Comparison of ENCODE assay signal across 13 cellular contexts in the genomic region with DNA sequence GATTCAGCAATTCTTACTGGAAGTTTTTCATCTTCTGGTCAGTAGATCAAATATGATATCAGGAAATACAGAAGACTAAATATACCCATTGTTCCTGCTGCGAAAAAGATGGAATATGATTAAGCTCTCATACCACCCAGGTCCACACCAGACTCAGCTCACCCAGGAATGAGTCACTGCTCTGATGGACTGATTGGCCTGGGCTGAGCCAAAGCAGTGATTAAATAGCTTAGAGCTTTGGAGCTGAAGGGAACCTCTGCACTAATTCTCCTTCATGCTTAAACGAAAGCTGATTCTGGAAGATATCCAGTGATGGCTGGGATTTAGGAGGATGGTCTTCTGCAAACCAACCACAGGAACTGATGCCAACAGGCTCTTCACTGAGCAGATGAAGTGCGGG.
DNase-seq lines count a peak whose midpoint lies in the region; ATAC-seq, FAIRE-seq and TF ChIP-seq lines count a peak whose summit lies in the region.
"Had no signal": no experiment of that assay in that cellular context is flagged by ENCODE, and none has a peak within 500 bp of the region (broad histone marks: within the 10 kb centered on the region; RNA-seq: fewer than 3 reads in every experiment).

No MANE protein-coding gene starts in this region.

- DNase-seq in COLO829 (ENCODE audit: low spot score) (peak; percentile 5), HTR-8/SVneo (ENCODE audit: insufficient read length, low spot score) (peak; percentile 53), astrocyte of the hippocampus (ENCODE audit: low read depth, low spot score) (peak; percentile 88), mesenchymal stem cell (peak; percentile 20), GM10248 (ENCODE audit: extremely low spot score) (no peak)
- no peak for DNase-seq in stimulated activated CD4-positive, alpha-beta T cell treated with anti-CD3 and anti-CD28 coated beads, Interleukin-15, amount 100 ng/mL, for 24 hours
- DNase-seq: activated CD8-positive, alpha-beta T cell treated with anti-CD3 and anti-CD28 coated beads for 36 hours; Caco-2; NCI-H1417 treated with DMSO at 0.1 percent for 48 hours; upper lobe of left lung had no signal

- H4K91ac ChIP-seq in mesenchymal stem cell (ENCODE audit: low read length), result no peak overlapping the region

- 90% methylated on average over 2 of the region's 3 CpGs for WGBS in mesenchymal stem cell

- H2BK15ac ChIP-seq in mesenchymal stem cell (ENCODE audit: low read depth, poor library complexity, severe bottlenecking), result no peak overlapping the region

- no peak overlapping the region for H2BK5ac ChIP-seq in mesenchymal stem cell (ENCODE audit: low read depth, low read length, poor library complexity, severe bottlenecking)

- no peak overlapping the region for H4K8ac ChIP-seq in mesenchymal stem cell (ENCODE audit: low read length)

- H3K9ac ChIP-seq in mesenchymal stem cell (ENCODE audit: low read length), result no peak overlapping the region

- H3K23ac ChIP-seq in mesenchymal stem cell (ENCODE audit: low read length in 2 of 2), result no peak overlapping the region

- H3K36me3 ChIP-seq in mesenchymal stem cell (ENCODE audit: control insufficient read depth in 1 of 2, insufficient read depth in 2 of 2, low read depth in 1 of 2, low read length in 2 of 2), result no peaks in the 10 kb centered on the region
- H3K36me3 ChIP-seq: upper lobe of left lung had no signal

- H2BK12ac ChIP-seq in mesenchymal stem cell (ENCODE audit: low read length in 2 of 2), result no peak overlapping the region

- CTCF ChIA-PET in GM10248 (lab: Yijun Ruan, JAX), result interaction anchor here (1.0 kb wide), 1 partner anchor 9 kb away, joined by 3 read pairs; no protein-coding TSS in a partner anchor

- H3K4me3 ChIP-seq in mesenchymal stem cell (ENCODE audit: insufficient read depth in 1 of 2, low read depth in 1 of 2, low read length in 2 of 2), result no peak overlapping the region
- H3K4me3 ChIP-seq: upper lobe of left lung had no signal

- H2BK120ac ChIP-seq in mesenchymal stem cell (ENCODE audit: low read depth, low read length), result no peak overlapping the region

- ATAC-seq in GM18870 (IDR thresholded peaks at IDR 0.05; ENCODE audit: unreplicated experiment) (no peak), GM21381 (IDR thresholded peaks at IDR 0.05; ENCODE audit: unreplicated experiment) (no peak)
- ATAC-seq: activated CD8-positive, alpha-beta T cell treated with anti-CD3 and anti-CD28 coated beads for 36 hours; activated naive CD4-positive, alpha-beta T cell treated with anti-CD3 and anti-CD28 coated beads, Interleukin-2, amount 50 U/mL, for 72 hours had no signal

- no peak overlapping the region for H3K4ac ChIP-seq in mesenchymal stem cell (ENCODE audit: low read depth in 1 of 2, low read length in 2 of 2)

- no peak for TF ChIP-seq CTCF in GM10248 (IDR thresholded peaks at IDR 0.05; ENCODE audit: control extremely low read depth, extremely low read depth, low read depth, missing control alignments)

- no peak overlapping the region for H3K14ac ChIP-seq in mesenchymal stem cell (ENCODE audit: low read length in 2 of 2)

- H3K9me3 ChIP-seq in mesenchymal stem cell (ENCODE audit: control insufficient read depth, low read length), result no peaks in the 10 kb centered on the region
- H3K9me3 ChIP-seq: Caco-2, upper lobe of left lung had no signal

- POLR2A ChIA-PET in GM10248 (lab: Yijun Ruan, JAX), result no interaction called here

- no peak overlapping the region for H2AK5ac ChIP-seq in mesenchymal stem cell (ENCODE audit: low read length, severe bottlenecking)

- H3K4me2 ChIP-seq in mesenchymal stem cell (ENCODE audit: low read length, poor library complexity, severe bottlenecking), result no peak overlapping the region

- H3K4me1 ChIP-seq in mesenchymal stem cell (ENCODE audit: control insufficient read depth, insufficient read depth, low read depth, low read length), result no peaks in the 10 kb centered on the region
- H3K4me1 ChIP-seq: Caco-2, upper lobe of left lung had no signal

- no peak overlapping the region for H3K18ac ChIP-seq in mesenchymal stem cell (ENCODE audit: low read depth in 1 of 2, low read length in 2 of 2)

- no peak for FAIRE-seq in HTR-8/SVneo (lab: Jason Lieb, UNC)

- no peak overlapping the region for H3K27ac ChIP-seq in mesenchymal stem cell (ENCODE audit: low read length, poor library complexity, severe bottlenecking)
- H3K27ac ChIP-seq: upper lobe of left lung had no signal

- no peaks in the 10 kb centered on the region for H3K79me1 ChIP-seq in mesenchymal stem cell (replicated peaks; ENCODE audit: low read length, poor library complexity, severe bottlenecking)

- no peak overlapping the region for H2AFZ ChIP-seq in mesenchymal stem cell (ENCODE audit: low read depth, low read length)

- H3K27me3 ChIP-seq in mesenchymal stem cell (ENCODE audit: control insufficient read depth in 1 of 2, insufficient read depth in 1 of 2, low read length in 2 of 2), result no peaks in the 10 kb centered on the region
- H3K27me3 ChIP-seq: upper lobe of left lung had no signal

Comparison
In these comparisons a context has a peak if more than half of its experiments do, and no peak if none do; other contexts are left out.
1. DNase-seq: peak in COLO829 (single experiment), HTR-8/SVneo (single experiment), astrocyte of the hippocampus (single experiment) and mesenchymal stem cell (single experiment); none in stimulated activated CD4-positive, alpha-beta T cell treated with anti-CD3 and anti-CD28 coated beads, Interleukin-15, amount 100 ng/mL, for 24 hours (single experiment) and GM10248 (single experiment).